ENCODE assay signal across 8 cellular contexts in the genomic region with DNA sequence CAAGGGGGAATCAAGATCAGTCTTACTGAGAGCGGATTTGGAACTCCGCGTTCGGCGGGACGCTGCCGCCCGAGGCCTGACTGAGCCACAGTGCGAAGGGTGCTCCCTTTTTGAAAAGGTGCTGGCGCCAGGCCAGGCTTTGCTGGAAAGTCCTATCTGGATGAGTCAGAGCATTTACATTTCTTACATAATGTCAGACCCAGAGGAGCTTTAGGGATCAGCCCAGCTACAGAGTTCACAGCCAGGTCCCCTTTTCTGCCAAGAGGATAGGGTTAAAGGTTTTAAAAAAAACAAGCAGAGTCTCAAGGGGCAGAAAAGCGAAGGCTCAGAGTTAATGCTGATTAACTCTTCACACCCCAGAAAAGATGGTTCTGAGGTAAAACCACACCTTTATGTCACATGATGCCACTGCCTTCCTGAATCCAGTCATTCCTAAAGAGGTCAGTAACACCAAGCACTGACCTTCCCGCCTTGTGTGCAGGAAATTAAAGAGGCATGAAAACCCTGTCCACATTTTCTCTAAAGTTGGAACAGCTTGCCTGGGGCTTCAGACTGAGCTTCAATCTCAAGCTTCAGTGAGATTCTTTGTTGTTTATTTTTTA. TPM values are rescaled to one million over a fixed set of nuclear protein-coding genes. Genes with fewer than 3 reads are reported as not detected.
DNase-seq lines count a peak whose midpoint lies in the region; ATAC-seq and TF ChIP-seq lines count a peak whose summit lies in the region.

No MANE protein-coding gene starts in this region.

- no peak for TF ChIP-seq CTCF in CD4-positive, alpha-beta T cell (IDR thresholded peaks at IDR 0.05)
- no peak for TF ChIP-seq CTCF in RWPE2 (IDR thresholded peaks at IDR 0.05; ENCODE audit: poor library complexity, severe bottlenecking)
- TF ChIP-seq CTCF in prostate gland (IDR thresholded peaks at IDR 0.05) = no peak

- H3K27me3 Mint-ChIP-seq in CD4-positive, alpha-beta T cell = no peaks in the 10 kb centered on the region
- no peaks in the 10 kb centered on the region for H3K27me3 Mint-ChIP-seq in activated naive CD8-positive, alpha-beta T cell treated with anti-CD3 and anti-CD28 coated beads for 36 hours

- intact Hi-C loops in CD4-positive, alpha-beta T cell (cut with DNase I, micrococcal nuclease) = loop anchor here (10.0 kb wide), 2 partner anchors 401 to 1031 kb away; no protein-coding TSS in a partner anchor
- intact Hi-C loops in left cardiac atrium (cut with DNase I) = no loop called here
- intact Hi-C loops in prostate gland (cut with DNase I) = no loop called here

- POLR2A ChIA-PET in CD4-positive, alpha-beta T cell (lab: Charles Lee) = interaction anchor here (2.2 kb wide), 2 partner anchors 13 to 488 kb away, joined by 10 to 14 read pairs; no protein-coding TSS in a partner anchor

- no peaks in the 10 kb centered on the region for H3K36me3 Mint-ChIP-seq in CD4-positive, alpha-beta T cell (ENCODE audit: low read depth)
- no peaks in the 10 kb centered on the region for H3K36me3 Mint-ChIP-seq in activated naive CD8-positive, alpha-beta T cell treated with anti-CD3 and anti-CD28 coated beads for 36 hours

- no peak overlapping the region for H3K27ac ChIP-seq in CD4-positive, alpha-beta T cell (ENCODE audit: low read depth, low read length)
- H3K27ac ChIP-seq in RWPE2 (ENCODE audit: poor library complexity, severe bottlenecking) (peak overlapping the region; percentile 79), prostate gland (peak overlapping the region; percentile 88 to 92)

- H3K36me3 ChIP-seq in RWPE2 (ENCODE audit: low read depth) (no peaks in the 10 kb centered on the region), prostate gland (no peaks in the 10 kb centered on the region)

- H3K27me3 ChIP-seq in CD4-positive, alpha-beta T cell (ENCODE audit: control insufficient read depth, insufficient read depth, low read length) = no peaks in the 10 kb centered on the region
- H3K27me3 ChIP-seq in RWPE2 (ENCODE audit: insufficient read depth, poor library complexity, severe bottlenecking) = no peaks in the 10 kb centered on the region
- H3K27me3 ChIP-seq in prostate gland (replicated peaks; ENCODE audit: insufficient read depth) = no peaks in the 10 kb centered on the region

- TF ChIP-seq POLR2A in prostate gland (IDR thresholded peaks at IDR 0.05) = peak; percentile 63

- no peaks in the 10 kb centered on the region for H3K9me3 ChIP-seq in CD4-positive, alpha-beta T cell (ENCODE audit: control insufficient read depth, low read length)
- H3K9me3 ChIP-seq in RWPE2 (ENCODE audit: severe bottlenecking) (no peaks in the 10 kb centered on the region), prostate gland (no peaks in the 10 kb centered on the region)

- 5% methylated on average over 12 of the region's 12 CpGs for WGBS in prostate gland

- H3K4me1 ChIP-seq in RWPE2 (ENCODE audit: insufficient read depth, poor library complexity, severe bottlenecking) = peaks cover 23% of the 10 kb centered on the region
- H3K4me1 ChIP-seq in prostate gland (replicated peaks) = peaks cover 18% of the 10 kb centered on the region

- no peaks in the 10 kb centered on the region for H3K9me3 Mint-ChIP-seq in CD4-positive, alpha-beta T cell
- H3K9me3 Mint-ChIP-seq in activated naive CD8-positive, alpha-beta T cell treated with anti-CD3 and anti-CD28 coated beads for 36 hours = no peaks in the 10 kb centered on the region

- peak overlapping the region; percentile 79 for H3K4me3 Mint-ChIP-seq in CD4-positive, alpha-beta T cell
- H3K4me3 Mint-ChIP-seq in activated naive CD8-positive, alpha-beta T cell treated with anti-CD3 and anti-CD28 coated beads for 36 hours = peak overlapping the region; percentile 69

- peak overlapping the region; percentile 10 for H3K27ac Mint-ChIP-seq in CD4-positive, alpha-beta T cell
- peak overlapping the region; percentile 25 for H3K27ac Mint-ChIP-seq in activated naive CD8-positive, alpha-beta T cell treated with anti-CD3 and anti-CD28 coated beads for 36 hours

- no peak for ATAC-seq in CD4-positive, alpha-beta T cell (ENCODE audit: poor library complexity)
- ATAC-seq in GM19455 (IDR thresholded peaks at IDR 0.05; ENCODE audit: unreplicated experiment) (peak; percentile 42), RWPE2 (ENCODE audit: low read depth) (peak; percentile 73), left cardiac atrium (peak; percentile 71 to 86)

- peak overlapping the region; percentile 8 for H3K4me3 ChIP-seq in RWPE2 (ENCODE audit: severe bottlenecking)
- peak overlapping the region; percentile 17 to 33 for H3K4me3 ChIP-seq in prostate gland

- peaks cover 39% of the 10 kb centered on the region for H3K4me1 Mint-ChIP-seq in CD4-positive, alpha-beta T cell (ENCODE audit: low read depth)
- peaks cover 35% of the 10 kb centered on the region for H3K4me1 Mint-ChIP-seq in activated naive CD8-positive, alpha-beta T cell treated with anti-CD3 and anti-CD28 coated beads for 36 hours

- peak in 8 of 10 experiments; percentile 16 to 69 (median 52) for DNase-seq in CD4-positive, alpha-beta T cell
- DNase-seq in HT1080 (ENCODE audit: low read depth) = peak; percentile 77
- DNase-seq in RWPE2 (ENCODE audit: low spot score) = peak; percentile 99
- DNase-seq in activated naive CD8-positive, alpha-beta T cell treated with anti-CD3 and anti-CD28 coated beads for 36 hours = peak; percentile 80
- DNase-seq in left cardiac atrium = peak; percentile 95
- peak; percentile 95 for DNase-seq in prostate gland (ENCODE audit: low spot score)
- no peak for DNase-seq in NCI-H1930 (lab: John Stamatoyannopoulos, UW)

- CTCF ChIA-PET in CD4-positive, alpha-beta T cell (lab: Charles Lee) = interaction anchor here (0.6 to 2.2 kb wide), 7 partner anchors 13 to 917 kb away, joined by 3 to 17 read pairs (median 6); no protein-coding TSS in a partner anchor

RNA-seq across cellular contexts. Expression of a gene that starts 11.7 kb away (rescaled TPM):
- 10 to 100 TPM; 32.3 to 33.6 TPM for total RNA-seq in CD4-positive, alpha-beta T cell
- total RNA-seq in HT1080 (2014; rRNA removed; shearing (Covaris generic)) = 24.8 and 30.2 TPM in 2 replicates
- 13.8 and 14.1 TPM in 2 replicates for polyA plus RNA-seq in HT1080 (2015; cell fraction: cytosol; rRNA removed)
- polyA plus RNA-seq in HT1080 (2015; cell fraction: nucleus; rRNA removed) = 7.5 and 9.8 TPM in 2 replicates
- total RNA-seq in activated naive CD8-positive, alpha-beta T cell treated with anti-CD3 and anti-CD28 coated beads for 36 hours = 10 to 100 TPM; 18.4 to 18.8 TPM
- 1 to 10 TPM; 7.0 to 7.6 TPM for total RNA-seq in left cardiac atrium
- total RNA-seq in prostate gland = 10 to 100 TPM; 21.3 to 28.7 TPM

RNA-seq across cellular contexts. Expression of a gene that starts 22.9 kb away (rescaled TPM):
- total RNA-seq in CD4-positive, alpha-beta T cell = not detected
- total RNA-seq in HT1080 (2014; rRNA removed; shearing (Covaris generic)) = 29.2 and 31.4 TPM in 2 replicates
- polyA plus RNA-seq in HT1080 (2015; cell fraction: cytosol; rRNA removed) = 1.5 and 2.0 TPM in 2 replicates
- polyA plus RNA-seq in HT1080 (2015; cell fraction: nucleus; rRNA removed) = 1.9 and 2.2 TPM in 2 replicates
- under 1 TPM; 0.08 to 0.19 TPM for total RNA-seq in activated naive CD8-positive, alpha-beta T cell treated with anti-CD3 and anti-CD28 coated beads for 36 hours
- total RNA-seq in left cardiac atrium = 1 to 10 TPM; 1.8 to 5.0 TPM
- total RNA-seq in prostate gland = 10 to 100 TPM; 34.6 to 65.4 TPM

Comparison
In these comparisons a context has a peak if more than half of its experiments do, and no peak if none do; other contexts are left out.
1. DNase-seq: peak in CD4-positive, alpha-beta T cell (8 of 10), HT1080 (single experiment), RWPE2 (single experiment), activated naive CD8-positive, alpha-beta T cell treated with anti-CD3 and anti-CD28 coated beads for 36 hours (single experiment), left cardiac atrium (single experiment) and prostate gland (single experiment); none in NCI-H1930 (0 of 2).
2. intact Hi-C loops: an anchor here in CD4-positive, alpha-beta T cell (10.0 kb wide); none called in left cardiac atrium and prostate gland.